Comparison of ENCODE assay signal across 1 cellular context in genomic region chr19:11911937-11912336, GRCh38. TPM values are rescaled to one million over a fixed set of nuclear protein-coding genes. Genes with fewer than 3 reads are reported as not detected.
"Had no signal": no experiment of that assay in that cellular context is flagged by ENCODE, and none has a peak within 500 bp of the region (broad histone marks: within the 10 kb centered on the region; RNA-seq: fewer than 3 reads in every experiment).

No MANE protein-coding gene starts in this region.

RNA-seq across cellular contexts. Expression of gene ZNF69, which starts 24.4 kb away (rescaled TPM):
- total RNA-seq: MCF 10A had no signal
